ENCODE assay signal across 27 cellular contexts in genomic region chr10:96578022-96578421, GRCh38. TPM values are rescaled to one million over a fixed set of nuclear protein-coding genes. Genes with fewer than 3 reads are reported as not detected.
DNase-seq lines count a peak whose midpoint lies in the region; ATAC-seq, FAIRE-seq and TF ChIP-seq lines count a peak whose summit lies in the region.
"Had no signal": no experiment of that assay in that cellular context is flagged by ENCODE, and none has a peak within 500 bp of the region (broad histone marks: within the 10 kb centered on the region; RNA-seq: fewer than 3 reads in every experiment).

No MANE protein-coding gene starts in this region.

- in situ Hi-C loops in GM12878 (cut with MboI), result no loop called here

- H3K4me3 ChIP-seq in GM12878 (no peak overlapping the region), hepatocyte (no peak overlapping the region), stomach (no peak overlapping the region)
- H3K4me3 ChIP-seq: lower lobe of right lung, right lobe of liver had no signal

- H4K20me1 ChIP-seq in GM12878 (ENCODE audit: control insufficient read depth, insufficient read depth) (no peaks in the 10 kb centered on the region), hepatocyte (ENCODE audit: insufficient read depth, poor library complexity, severe bottlenecking) (peaks cover 94% of the 10 kb centered on the region)

- BruUV-seq in GM12878 (replicated peaks; lab: Mats Ljungman, UMichigan), result no TSS peak

- TF ChIP-seq EP300 in GM12878 (IDR thresholded peaks at IDR 0.05; ENCODE audit: borderline replicate concordance in 1 of 2, control insufficient read depth in 1 of 2, low read depth in 2 of 2, low read length in 2 of 2) (no peak), stomach (IDR thresholded peaks at IDR 0.05) (no peak)

- H3K27ac ChIP-seq in GM12878 (ENCODE audit: control insufficient read depth, insufficient read depth) (no peak overlapping the region), hepatocyte (peak overlapping the region; percentile 7), stomach (peak overlapping the region in 4 of 5 donors; percentile 8 to 72 (median 38)), foreskin keratinocyte (no peak overlapping the region)
- H3K27ac ChIP-seq: lower lobe of right lung, right lobe of liver had no signal

- H3K27me3 ChIP-seq in GM12878 (replicated peaks in 1 of 2; ENCODE audit: control insufficient read depth in 2 of 2, insufficient read depth in 2 of 2, low read length in 1 of 2) (no peaks in the 10 kb centered on the region), hepatocyte (no peaks in the 10 kb centered on the region), stomach (no peaks in the 10 kb centered on the region), foreskin keratinocyte (no peaks in the 10 kb centered on the region)
- H3K27me3 ChIP-seq: right lobe of liver had no signal

- ATAC-seq in activated CD4-positive, CD25-positive, alpha-beta regulatory T cell treated with anti-CD3 and anti-CD28 coated beads, Interleukin-2, amount 50 U/mL, for 24 hours, result peak; percentile 28 to 58
- ATAC-seq in GM12878, result peak; percentile 22
- ATAC-seq in foreskin keratinocyte, result no peak
- ATAC-seq: activated T-helper 17 cell treated with anti-CD3 and anti-CD28 coated beads, Interleukin-2, amount 50 U/mL, for 72 hours; lower lobe of right lung; right lobe of liver; stimulated activated memory B cell treated with anti-CD40 and anti-IgM and Interleukin-4, amounts not matched to agents 10 μg/mL and 1 μg/mL and 100 μg/mL, for 72 hours had no signal

- no peak for TF ChIP-seq RAD21 in GM12878 (IDR thresholded peaks at IDR 0.05; ENCODE audit: insufficient read depth, low read depth, low read length)

- no peak for TF ChIP-seq POLR2A in GM12878 (IDR thresholded peaks at IDR 0.05; ENCODE audit: low read depth, low read length)
- no peak for TF ChIP-seq POLR2A in stomach (IDR thresholded peaks at IDR 0.05)

- H3K4me1 ChIP-seq in GM12878 (ENCODE audit: control insufficient read depth, insufficient read depth, low read length), result peaks cover 6% of the 10 kb centered on the region; the same call in 1 of the 2 replicates
- peaks cover 22% of the 10 kb centered on the region for H3K4me1 ChIP-seq in hepatocyte (ENCODE audit: insufficient read depth)
- H3K4me1 ChIP-seq in stomach, result peaks cover 50 to 92% (median 72%) of the 10 kb centered on the region in 4 donors
- no peaks in the 10 kb centered on the region for H3K4me1 ChIP-seq in foreskin keratinocyte

- H3K4me2 ChIP-seq in GM12878 (ENCODE audit: control insufficient read depth, insufficient read depth) (no peak overlapping the region), hepatocyte (no peak overlapping the region)

- H2AFZ ChIP-seq in GM12878 (ENCODE audit: control insufficient read depth, low read depth, low read length) (no peak overlapping the region), hepatocyte (no peak overlapping the region)

- H3K36me3 ChIP-seq in GM12878 (ENCODE audit: control insufficient read depth in 2 of 2, insufficient read depth in 2 of 2, low read length in 1 of 2) (peaks cover 0 to 2% of the 10 kb centered on the region in 2 experiments; a peak in 3 of 4 replicates), hepatocyte (replicated peaks; ENCODE audit: insufficient read depth, low read depth) (no peaks in the 10 kb centered on the region), stomach (peaks cover 0 to 25% (median 11%) of the 10 kb centered on the region in 4 donors)

- RAD21 ChIA-PET in GM12878 (lab: Charles Lee; ENCODE audit: unreplicated experiment), result no interaction called here

- SMC1A ChIA-PET in GM12878 (lab: Charles Lee; ENCODE audit: uncharacterized antibody, unreplicated experiment), result interaction anchor here (0.9 kb wide), 1 partner anchor 52 kb away, joined by 3 read pairs; no protein-coding TSS in a partner anchor

- no peak overlapping the region for H3K9ac ChIP-seq in GM12878 (ENCODE audit: control insufficient read depth, insufficient read depth, low read length)

- POLR2A ChIA-PET in GM12878 (lab: Charles Lee), result no interaction called here

- intact Hi-C loops in GM12878 (cut with micrococcal nuclease; ENCODE audit: unreplicated experiment) (no loop called here), stomach (cut with DNase I; ENCODE audit: low total_unique reads) (no loop called here)

- TF ChIP-seq CTCF in GM12878 (IDR thresholded peaks at IDR 0.05 in 2 of 3, conservative IDR thresholded peaks at IDR 0.05 in 1 of 3; ENCODE audit: control insufficient read depth in 2 of 3, extremely low read depth in 1 of 3, insufficient read depth in 1 of 3, low read depth in 3 of 3, low read length in 3 of 3) (no peak), hepatocyte (IDR thresholded peaks at IDR 0.05; ENCODE audit: poor library complexity) (no peak), stomach (IDR thresholded peaks at IDR 0.05) (no peak), foreskin keratinocyte (conservative IDR thresholded peaks at IDR 0.05) (no peak)

- no peak for DNase-seq in activated CD4-positive, CD25-positive, alpha-beta regulatory T cell (lab: John Stamatoyannopoulos, UW)
- DNase-seq in GM12878 (ENCODE audit: low read depth, low spot score), result no peak
- no peak for DNase-seq in hepatocyte (ENCODE audit: low spot score)
- DNase-seq in stomach, result no peak
- no peak for DNase-seq in stimulated activated CD4-positive, alpha-beta T cell treated with anti-CD3 and anti-CD28 coated beads, Interleukin-2, amount 100 ng/mL, for 48 hours
- no peak for DNase-seq in foreskin keratinocyte
- DNase-seq in NCI-H1694 (lab: John Stamatoyannopoulos, UW), result no peak
- DNase-seq: activated CD4-positive, alpha-beta T cell treated with anti-CD3 and anti-CD28 coated beads, Interleukin-2, amount 50 U/mL, for 48 hours; activated CD8-positive, alpha-beta memory T cell treated with anti-CD3 and anti-CD28 coated beads, Interleukin-2, amount 50 U/mL, for 4 hours; activated naive CD4-positive, alpha-beta T cell treated with anti-CD3 and anti-CD28 coated beads, Interleukin-2, amount 50 U/mL, for 16 hours; anterior cingulate cortex; CD4-positive, alpha-beta T cell; DMS153; lower lobe of right lung; NCI-H1105; NCI-H2029; NCI-H526; posterior cingulate gyrus; right lobe of liver; SHP77; stimulated activated CD4-positive, alpha-beta T cell treated with anti-CD3 and anti-CD28 coated beads, Interleukin-4, amount 100 ng/mL, for 4 hours had no signal

- H3K79me2 ChIP-seq in GM12878 (ENCODE audit: control insufficient read depth, insufficient read depth, low read length) (peaks cover 89% of the 10 kb centered on the region), hepatocyte (peaks cover 98% of the 10 kb centered on the region)

- CTCF ChIA-PET in GM12878 (lab: Yijun Ruan, JAX), result interaction anchor here (0.6 kb wide), 1 partner anchor 15 kb away, joined by 3 read pairs; no protein-coding TSS in a partner anchor

- no peak for FAIRE-seq in GM12878 (lab: Jason Lieb, UNC)
- FAIRE-seq: G401.6, keratinocyte, urothelium cell line had no signal

- H3K9me3 ChIP-seq in GM12878 (replicated peaks; ENCODE audit: control insufficient read depth, insufficient read depth, low read length), result no peaks in the 10 kb centered on the region; the same call in 2 of the 3 replicates
- H3K9me3 ChIP-seq in hepatocyte (ENCODE audit: low read depth), result no peaks in the 10 kb centered on the region
- no peaks in the 10 kb centered on the region for H3K9me3 ChIP-seq in stomach
- H3K9me3 ChIP-seq: lower lobe of right lung, right lobe of liver had no signal

- H3K9me2 ChIP-seq in hepatocyte (replicated peaks; ENCODE audit: insufficient read depth), result no peaks in the 10 kb centered on the region

- WGBS in GM12878 (ENCODE audit: insufficient coverage, insufficient replicate concordance, low lambda C conversion rate, missing lambda C conversion rate), result 71% methylated on average over 4 of the region's 4 CpGs
- 83% methylated on average over 4 of the region's 4 CpGs for WGBS in hepatocyte (ENCODE audit: low lambda C conversion rate, missing lambda C conversion rate)
- WGBS in stomach, 5 donors, result 34 to 54% (median 41%) methylated on average over 4 of the region's 4 CpGs

TF ChIP-seq in GM12878, 131 proteins besides CTCF, POLR2A, EP300 and RAD21 (continues in another document):
- no peak for TF ChIP-seq ZNF274 (IDR thresholded peaks at IDR 0.05; ENCODE audit: insufficient read depth, insufficient read length)

RNA-seq across cellular contexts. Expression of gene TM9SF3, which starts 8.8 kb away (rescaled TPM):
- 109 TPM in 2 replicates for total RNA-seq in GM12878 (2013; cell fraction: nucleolus; rRNA removed)
- total RNA-seq in GM12878 (2014; rRNA removed) (34.7 and 42.5 TPM in 2 replicates), GM12878 (2014; rRNA removed; fragmentation: Illumina TruSeq; extraction: Trizol) (43.5 and 45.9 TPM in 2 replicates), GM12878 (2021) (65.9 and 71.5 TPM in 2 replicates), hepatocyte (158 and 186 TPM in 2 replicates), stomach (100 to 1,000 TPM in 3 of 5 donors, 10 to 100 TPM in 2; 69.4 to 343 (median 122) TPM), foreskin keratinocyte (90.0 and 90.9 TPM in 2 replicates)
- 17.5 TPM for polyA plus RNA-seq in GM12878 (2011; ENCODE audit: low read depth)
- polyA plus RNA-seq in GM12878 (2011; rRNA removed) (46.3 and 87.7 TPM in 2 replicates), GM12878 (2014; fragmentation: Illumina TruSeq; extraction: Trizol) (46.8 and 69.3 TPM in 2 replicates), GM12878 (2014; fragmentation: Nextera tagmentation; extraction: Ambion mirVana) (10 to 100 TPM; 17.1 to 20.4 TPM), GM12878 (2014; rRNA removed) (23.5 and 26.5 TPM in 2 replicates), GM12878 (2016; fragmentation: Nextera tagmentation; extraction: Ambion mirVana) (10 to 100 TPM; 73.1 to 85.4 TPM), hepatocyte (128 and 141 TPM in 2 replicates), stomach (10 to 100 TPM; 28.6 to 33.6 (median 32.3) TPM), foreskin keratinocyte (28.3 and 34.2 TPM in 2 replicates)
- polyA plus RNA-seq in GM12878 (2011; cell fraction: cytosol; rRNA removed), result 20.9 and 40.4 TPM in 2 replicates
- 20.9 and 21.5 TPM in 2 replicates for polyA plus RNA-seq in GM12878 (2011; cell fraction: nucleus; rRNA removed)
- 35.8 and 41.6 TPM in 2 replicates for polyA plus RNA-seq in GM12878 (2012)
- polyA minus RNA-seq in GM12878 (2011; rRNA and poly(A)+ RNA removed), result 77.9 and 91.5 TPM in 2 replicates
- polyA minus RNA-seq in GM12878 (2011; cell fraction: cytosol; rRNA and poly(A)+ RNA removed), result 26.9 and 28.9 TPM in 2 replicates
- polyA minus RNA-seq in GM12878 (2011; cell fraction: nucleus; rRNA and poly(A)+ RNA removed), result 35.7 and 51.8 TPM in 2 replicates

Comparison
In these comparisons a context has a peak if more than half of its experiments do, and no peak if none do; other contexts are left out.
1. H3K27ac ChIP-seq: peak in hepatocyte (single experiment) and stomach (4 of 5); none in GM12878 (single experiment) and foreskin keratinocyte (single experiment).